3 cellular contexts compared by ENCODE assay signal in the genomic region with DNA sequence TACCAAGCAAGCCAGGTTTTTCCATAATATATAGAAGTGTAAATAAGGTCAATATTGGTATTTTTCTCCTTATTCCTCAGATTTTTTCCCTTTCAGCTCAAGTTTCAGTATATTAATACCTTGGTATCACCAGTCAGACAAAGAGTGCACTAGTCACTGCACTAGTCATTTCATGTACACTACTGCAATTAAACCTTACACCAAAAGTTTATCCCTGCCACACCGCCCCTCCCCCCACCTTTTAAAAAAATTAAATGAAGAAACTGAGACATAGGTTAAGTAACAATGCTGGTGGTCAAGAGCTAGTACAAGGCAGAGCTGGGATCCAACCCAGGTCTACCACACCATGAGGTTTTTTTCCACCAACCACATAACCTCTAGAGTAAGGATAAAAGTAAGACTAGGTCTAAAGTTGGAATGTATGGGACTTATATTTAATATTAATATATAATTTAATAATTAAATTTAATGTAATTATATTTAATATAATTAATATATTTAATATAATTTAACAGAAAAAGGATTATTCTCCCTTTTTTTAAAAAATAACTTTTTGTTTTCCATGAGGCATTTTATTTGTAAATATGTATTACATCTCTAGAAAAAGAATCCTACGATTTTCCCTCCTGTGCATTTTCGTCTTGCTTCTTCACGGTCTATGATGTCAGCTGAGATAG.
TF ChIP-seq lines count a peak whose summit lies in the region.

No MANE protein-coding gene starts in this region.

TF ChIP-seq in A549, 52 proteins besides CTCF, POLR2A, EP300 and RAD21:
- TF ChIP-seq JUNB (IDR thresholded peaks at IDR 0.05) (no peak), FOSL2 (IDR thresholded peaks at IDR 0.05) (no peak), FOSL2 (CRISPR knock-in tag; IDR thresholded peaks at IDR 0.05) (no peak), HDAC2 (IDR thresholded peaks at IDR 0.05) (no peak), TP53 (CRISPR knock-in tag; IDR thresholded peaks at IDR 0.05) (no peak)
- TF ChIP-seq, protein P1, sequence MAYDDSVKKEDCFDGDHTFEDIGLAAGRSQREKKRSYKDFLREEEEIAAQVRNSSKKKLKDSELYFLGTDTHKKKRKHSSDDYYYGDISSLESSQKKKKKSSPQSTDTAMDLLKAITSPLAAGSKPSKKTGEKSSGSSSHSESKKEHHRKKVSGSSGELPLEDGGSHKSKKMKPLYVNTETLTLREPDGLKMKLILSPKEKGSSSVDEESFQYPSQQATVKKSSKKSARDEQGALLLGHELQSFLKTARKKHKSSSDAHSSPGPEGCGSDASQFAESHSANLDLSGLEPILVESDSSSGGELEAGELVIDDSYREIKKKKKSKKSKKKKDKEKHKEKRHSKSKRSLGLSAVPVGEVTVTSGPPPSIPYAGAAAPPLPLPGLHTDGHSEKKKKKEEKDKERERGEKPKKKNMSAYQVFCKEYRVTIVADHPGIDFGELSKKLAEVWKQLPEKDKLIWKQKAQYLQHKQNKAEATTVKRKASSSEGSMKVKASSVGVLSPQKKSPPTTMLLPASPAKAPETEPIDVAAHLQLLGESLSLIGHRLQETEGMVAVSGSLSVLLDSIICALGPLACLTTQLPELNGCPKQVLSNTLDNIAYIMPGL (CRISPR knock-in tag; IDR thresholded peaks at IDR 0.05; ENCODE audit: borderline replicate concordance), result no peak
- TF ChIP-seq, protein P2, sequence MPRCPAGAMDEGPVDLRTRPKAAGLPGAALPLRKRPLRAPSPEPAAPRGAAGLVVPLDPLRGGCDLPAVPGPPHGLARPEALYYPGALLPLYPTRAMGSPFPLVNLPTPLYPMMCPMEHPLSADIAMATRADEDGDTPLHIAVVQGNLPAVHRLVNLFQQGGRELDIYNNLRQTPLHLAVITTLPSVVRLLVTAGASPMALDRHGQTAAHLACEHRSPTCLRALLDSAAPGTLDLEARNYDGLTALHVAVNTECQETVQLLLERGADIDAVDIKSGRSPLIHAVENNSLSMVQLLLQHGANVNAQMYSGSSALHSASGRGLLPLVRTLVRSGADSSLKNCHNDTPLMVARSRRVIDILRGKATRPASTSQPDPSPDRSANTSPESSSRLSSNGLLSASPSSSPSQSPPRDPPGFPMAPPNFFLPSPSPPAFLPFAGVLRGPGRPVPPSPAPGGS (IDR thresholded peaks at IDR 0.05), result no peak
TF ChIP-seq in A549: peak in this region for 0.

TF ChIP-seq in WTC11, 78 proteins besides CTCF, POLR2A, EP300 and RAD21:
- no peak for TF ChIP-seq ETV6 (CRISPR knock-in tag; IDR thresholded peaks at IDR 0.05)
- TF ChIP-seq HMGA2 (CRISPR knock-in tag; IDR thresholded peaks at IDR 0.05), result peak; percentile 96

TF ChIP-seq in liver, 16 proteins besides CTCF, POLR2A, EP300 and RAD21:
- TF ChIP-seq RXRA (IDR thresholded peaks at IDR 0.05) (no peak), TAF1 (conservative IDR thresholded peaks at IDR 0.05) (no peak), GABPA (IDR thresholded peaks at IDR 0.05 in 1 of 2, conservative IDR thresholded peaks at IDR 0.05 in 1 of 2) (no peak), HNF4G (IDR thresholded peaks at IDR 0.05) (no peak), NR2F2 (IDR thresholded peaks at IDR 0.05) (no peak), FOXA1 (IDR thresholded peaks at IDR 0.05) (no peak)
- TF ChIP-seq, protein P3, sequence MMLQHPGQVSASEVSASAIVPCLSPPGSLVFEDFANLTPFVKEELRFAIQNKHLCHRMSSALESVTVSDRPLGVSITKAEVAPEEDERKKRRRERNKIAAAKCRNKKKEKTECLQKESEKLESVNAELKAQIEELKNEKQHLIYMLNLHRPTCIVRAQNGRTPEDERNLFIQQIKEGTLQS (IDR thresholded peaks at IDR 0.05), result no peak
- TF ChIP-seq, protein P4, sequence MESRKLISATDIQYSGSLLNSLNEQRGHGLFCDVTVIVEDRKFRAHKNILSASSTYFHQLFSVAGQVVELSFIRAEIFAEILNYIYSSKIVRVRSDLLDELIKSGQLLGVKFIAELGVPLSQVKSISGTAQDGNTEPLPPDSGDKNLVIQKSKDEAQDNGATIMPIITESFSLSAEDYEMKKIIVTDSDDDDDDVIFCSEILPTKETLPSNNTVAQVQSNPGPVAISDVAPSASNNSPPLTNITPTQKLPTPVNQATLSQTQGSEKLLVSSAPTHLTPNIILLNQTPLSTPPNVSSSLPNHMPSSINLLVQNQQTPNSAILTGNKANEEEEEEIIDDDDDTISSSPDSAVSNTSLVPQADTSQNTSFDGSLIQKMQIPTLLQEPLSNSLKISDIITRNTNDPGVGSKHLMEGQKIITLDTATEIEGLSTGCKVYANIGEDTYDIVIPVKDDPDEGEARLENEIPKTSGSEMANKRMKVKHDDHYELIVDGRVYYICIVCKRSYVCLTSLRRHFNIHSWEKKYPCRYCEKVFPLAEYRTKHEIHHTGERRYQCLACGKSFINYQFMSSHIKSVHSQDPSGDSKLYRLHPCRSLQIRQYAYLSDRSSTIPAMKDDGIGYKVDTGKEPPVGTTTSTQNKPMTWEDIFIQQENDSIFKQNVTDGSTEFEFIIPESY (IDR thresholded peaks at IDR 0.05), result no peak
